ENCODE assay signal across 33 cellular contexts in genomic region chr7:154195266-154195665, GRCh38.
DNase-seq lines count a peak whose midpoint lies in the region; ATAC-seq, FAIRE-seq and TF ChIP-seq lines count a peak whose summit lies in the region.
"Had no signal": no experiment of that assay in that cellular context is flagged by ENCODE, and none has a peak within 500 bp of the region (broad histone marks: within the 10 kb centered on the region; RNA-seq: fewer than 3 reads in every experiment).

No MANE protein-coding gene starts in this region.

- no peaks in the 10 kb centered on the region for H3K4me1 Mint-ChIP-seq in osteocyte (ENCODE audit: unreplicated experiment)
- H3K4me1 Mint-ChIP-seq: B cell; CD14-positive monocyte; CD4-positive, alpha-beta memory T cell; CD4-positive, CD25-positive, alpha-beta regulatory T cell; CD8-positive, alpha-beta memory T cell had no signal

- H3K27me3 ChIP-seq in K562 (ENCODE audit: control insufficient read depth in 2 of 2, insufficient read depth in 2 of 2, low read length in 2 of 2), result peaks cover 0 to 8% of the 10 kb centered on the region in 2 experiments; a peak in 1 of 5 replicates
- H3K27me3 ChIP-seq: BE2C; BLaER1; BLaER1 treated with 17β-estradiol and CSF1 and Interleukin-3, amounts not matched to agents 10 nM and 100 nM had no signal

- H3K4me3 ChIP-seq in HEK293 (ENCODE audit: low read depth, low read length), result no peak overlapping the region
- no peak overlapping the region for H3K4me3 ChIP-seq in K562
- H3K4me3 ChIP-seq: A549; BLaER1; BLaER1 treated with 17β-estradiol and CSF1 and Interleukin-3, amounts not matched to agents 10 nM and 100 nM had no signal

- no peak for TF ChIP-seq POLR2A in K562 (conservative IDR thresholded peaks at IDR 0.05)

- no peak overlapping the region for H2AFZ ChIP-seq in K562 (ENCODE audit: low read depth, low read length)

- in situ Hi-C loops in K562 (cut with MboI), result no loop called here

- ATAC-seq in K562, result no peak
- ATAC-seq: A549; CD8-positive, alpha-beta T cell had no signal

- H3K9ac ChIP-seq in K562 (ENCODE audit: insufficient read depth in 1 of 2, low read depth in 2 of 2, low read length in 2 of 2), result no peak overlapping the region
- H3K9ac ChIP-seq: BLaER1; BLaER1 treated with 17β-estradiol and CSF1 and Interleukin-3, amounts not matched to agents 10 nM and 100 nM had no signal

- no peaks in the 10 kb centered on the region for H3K27me3 Mint-ChIP-seq in osteocyte (ENCODE audit: unreplicated experiment)
- H3K27me3 Mint-ChIP-seq: B cell; CD4-positive, alpha-beta T cell; CD4-positive, CD25-positive, alpha-beta regulatory T cell had no signal

- H3K36me3 Mint-ChIP-seq in osteocyte (ENCODE audit: unreplicated experiment), result no peaks in the 10 kb centered on the region
- H3K36me3 Mint-ChIP-seq: CD14-positive monocyte; CD4-positive, alpha-beta memory T cell; CD4-positive, CD25-positive, alpha-beta regulatory T cell; CD8-positive, alpha-beta memory T cell; CD8-positive, alpha-beta T cell had no signal

- TF ChIP-seq CTCF in HEK293 (tag by site-specific recombination; IDR thresholded peaks at IDR 0.05), result no peak
- TF ChIP-seq CTCF in K562 (IDR thresholded peaks at IDR 0.05 in 2 of 3, conservative IDR thresholded peaks at IDR 0.05 in 1 of 3; ENCODE audit: insufficient read depth in 2 of 3, low read depth in 1 of 3, low read length in 3 of 3), result no peak
- TF ChIP-seq CTCF in osteocyte (IDR thresholded peaks at IDR 0.05), result no peak

- H4K20me1 ChIP-seq in K562 (replicated peaks; ENCODE audit: control insufficient read depth, insufficient read depth, low read length), result no peaks in the 10 kb centered on the region
- H4K20me1 ChIP-seq: BLaER1; BLaER1 treated with 17β-estradiol and CSF1 and Interleukin-3, amounts not matched to agents 10 nM and 100 nM had no signal

- H3K9me1 ChIP-seq in K562 (ENCODE audit: control insufficient read depth, insufficient read depth, low read length), result no peaks in the 10 kb centered on the region

- H3K27ac ChIP-seq in HEK293 (ENCODE audit: extremely low read depth, low read depth, low read length) (no peak overlapping the region), K562 (ENCODE audit: extremely low read depth, low read depth, low read length) (no peak overlapping the region)
- H3K27ac ChIP-seq: 22Rv1; A549; BLaER1; BLaER1 treated with 17β-estradiol and CSF1 and Interleukin-3, amounts not matched to agents 10 nM and 100 nM; C4-2B had no signal

- no TSS peak for BruUV-seq in K562 (replicated peaks; lab: Mats Ljungman, UMichigan)

- no peak for FAIRE-seq in K562 (lab: Jason Lieb, UNC)
- FAIRE-seq: A204.1, A549, D721Med had no signal

- H3K36me3 ChIP-seq in HEK293 (ENCODE audit: control insufficient read depth in 2 of 2, insufficient read depth in 1 of 2, low read length in 2 of 2) (no peaks in the 10 kb centered on the region), K562 (ENCODE audit: control insufficient read depth, insufficient read depth, low read length) (no peaks in the 10 kb centered on the region)
- H3K36me3 ChIP-seq: BLaER1; BLaER1 treated with 17β-estradiol and CSF1 and Interleukin-3, amounts not matched to agents 10 nM and 100 nM had no signal

- no peak overlapping the region for H3K27ac Mint-ChIP-seq in osteocyte (ENCODE audit: unreplicated experiment)
- H3K27ac Mint-ChIP-seq: B cell; CD14-positive monocyte; CD4-positive, alpha-beta memory T cell; CD4-positive, alpha-beta T cell; CD4-positive, CD25-positive, alpha-beta regulatory T cell; CD8-positive, alpha-beta memory T cell; CD8-positive, alpha-beta T cell had no signal

- no peak overlapping the region for H3K4me3 Mint-ChIP-seq in osteocyte (ENCODE audit: unreplicated experiment)
- H3K4me3 Mint-ChIP-seq: B cell; CD14-positive monocyte; CD4-positive, alpha-beta memory T cell; CD4-positive, alpha-beta T cell; CD4-positive, CD25-positive, alpha-beta regulatory T cell; CD8-positive, alpha-beta memory T cell; CD8-positive, alpha-beta T cell had no signal

- no peak for TF ChIP-seq EP300 in K562 (IDR thresholded peaks at IDR 0.05; ENCODE audit: low read length)

- H3K4me2 ChIP-seq in K562 (ENCODE audit: insufficient read depth, low read length), result no peak overlapping the region
- H3K4me2 ChIP-seq: A549; BLaER1; BLaER1 treated with 17β-estradiol and CSF1 and Interleukin-3, amounts not matched to agents 10 nM and 100 nM had no signal

- 4% methylated on average over 7 of the region's 7 CpGs for WGBS in K562 (ENCODE audit: insufficient coverage, low coverage, missing lambda C conversion rate)

- TF ChIP-seq RAD21 in K562 (CRISPR knock-in tag; conservative IDR thresholded peaks at IDR 0.05 in 1 of 2, IDR thresholded peaks at IDR 0.05 in 1 of 2), result no peak

- POLR2A ChIA-PET in HEK293 (lab: Yijun Ruan, JAX), result no interaction called here
- POLR2A ChIA-PET in K562 (lab: Yijun Ruan, JAX), result no interaction called here

- peaks cover 65% of the 10 kb centered on the region for H3K9me3 Mint-ChIP-seq in osteocyte (ENCODE audit: unreplicated experiment)

- no peaks in the 10 kb centered on the region for H3K4me1 ChIP-seq in HEK293 (ENCODE audit: control insufficient read depth, insufficient read depth, low read length)
- H3K4me1 ChIP-seq in K562 (replicated peaks in 1 of 2; ENCODE audit: control insufficient read depth in 2 of 2, insufficient read depth in 2 of 2, low read length in 2 of 2), result no peaks in the 10 kb centered on the region
- H3K4me1 ChIP-seq: A549; BLaER1; BLaER1 treated with 17β-estradiol and CSF1 and Interleukin-3, amounts not matched to agents 10 nM and 100 nM; Caco-2 had no signal

- no peaks in the 10 kb centered on the region for H3K9me3 ChIP-seq in HEK293 (ENCODE audit: control insufficient read depth, insufficient read depth, low read depth, low read length)
- H3K9me3 ChIP-seq in K562 (replicated peaks; ENCODE audit: control insufficient read depth, insufficient read depth, low read depth, low read length), result no peaks in the 10 kb centered on the region
- H3K9me3 ChIP-seq: A549; BE2C; BLaER1; BLaER1 treated with 17β-estradiol and CSF1 and Interleukin-3, amounts not matched to agents 10 nM and 100 nM; Caco-2 had no signal

- DNase-seq in K562 (ENCODE audit: extremely low read depth in 1 of 4, low spot score in 3 of 4) (no peak), osteocyte (ENCODE audit: extremely low spot score, unreplicated experiment) (no peak)
- DNase-seq in stimulated activated CD4-positive, alpha-beta T cell treated with anti-CD3 and anti-CD28 coated beads, Interleukin-12 subunit alpha, Interleukin-12 subunit beta, amount 100 ng/mL, for 4 hours, result no peak
- DNase-seq: 8988T; ACHN; AML-193; BE2C; C1 segment of cervical spinal cord; Caco-2; Calu3; CD4-positive, alpha-beta memory T cell; CD4-positive, alpha-beta T cell; CD4-positive, CD25-positive, alpha-beta regulatory T cell; CD8-positive, alpha-beta memory T cell; CD8-positive, alpha-beta T cell; COR-L47; DMS 273 treated with DMSO at 0.1 percent for 48 hours; DMS153; DMS53; DMS79; DMS79 treated with DMSO at 0.1 percent for 48 hours; DND-41; EL had no signal

- CTCF ChIA-PET in HEK293 (lab: Yijun Ruan, JAX) (no interaction called here), K562 (lab: Yijun Ruan, JAX; ENCODE audit: low intra/inter-chr PET ratio) (no interaction called here)

- intact Hi-C loops in K562 (cut with micrococcal nuclease), result no loop called here

- H3K79me2 ChIP-seq in K562 (ENCODE audit: control insufficient read depth, insufficient read depth, low read length), result no peaks in the 10 kb centered on the region

TF ChIP-seq in HEK293, 187 proteins besides CTCF, POLR2A, EP300 and RAD21 (continues in another document):
- TF ChIP-seq PRDM4 (tag by site-specific recombination; IDR thresholded peaks at IDR 0.05), result peak; percentile 55; the same call in 1 of the 2 replicates

TF ChIP-seq in K562, 482 proteins besides CTCF, POLR2A, EP300 and RAD21:
- TF ChIP-seq MIER1 (IDR thresholded peaks at IDR 0.05; ENCODE audit: low read depth) (0 out of 2 replicates have a peak, but pooled peaks have one; percentile 41), PTBP1 (IDR thresholded peaks at IDR 0.05; ENCODE audit: low read depth, low read length) (0 out of 2 replicates have a peak, but pooled peaks have one; percentile 74), MCM7 (IDR thresholded peaks at IDR 0.05) (no peak)
